8 cellular contexts compared by ENCODE assay signal in genomic region chr1:45490121-45490622, GRCh38. TPM values are rescaled to one million over a fixed set of nuclear protein-coding genes. Genes with fewer than 3 reads are reported as not detected.
A peak's percentile ranks its signal among the peaks of the same experiment; 100 is the strongest.
DNase-seq lines count a peak whose midpoint lies in the region; ATAC-seq and TF ChIP-seq lines count a peak whose summit lies in the region.

No MANE protein-coding gene starts in this region.

- H3K9ac ChIP-seq in PC-3 (ENCODE audit: low read length) (peak overlapping the region; percentile 37), trophoblast cell (ENCODE audit: low read length) (peak overlapping the region; percentile 72)

- no peak overlapping the region for H3K18ac ChIP-seq in trophoblast cell (ENCODE audit: low read length)

- BruUV-seq in PC-3 (replicated peaks; lab: Mats Ljungman, UMichigan) (no TSS peak), Calu3 (replicated peaks; lab: Mats Ljungman, UMichigan) (no TSS peak)

- H3K4me2 ChIP-seq in PC-3 (ENCODE audit: low read length), result peak overlapping the region; percentile 97
- peak overlapping the region; percentile 97 for H3K4me2 ChIP-seq in trophoblast cell (ENCODE audit: low read length)

- H3K79me1 ChIP-seq in trophoblast cell (ENCODE audit: low read length), result peaks cover 4% of the 10 kb centered on the region

- H2BK120ac ChIP-seq in trophoblast cell (ENCODE audit: insufficient read depth, low read length, poor library complexity), result no peak overlapping the region

- H4K8ac ChIP-seq in trophoblast cell (ENCODE audit: low read depth, low read length), result no peak overlapping the region

- H3K9me3 Mint-ChIP-seq in Calu3 (ENCODE audit: low read depth, unreplicated experiment), result no peaks in the 10 kb centered on the region

- peak overlapping the region; percentile 24 for H3K14ac ChIP-seq in trophoblast cell (ENCODE audit: low read length)

- no peaks in the 10 kb centered on the region for H3K4me1 Mint-ChIP-seq in Calu3 (ENCODE audit: low read depth, unreplicated experiment)

- no peak for TF ChIP-seq CTCF in PC-3 (conservative IDR thresholded peaks at IDR 0.05; ENCODE audit: low read depth, low read length)
- TF ChIP-seq CTCF in fibroblast of pulmonary artery (IDR thresholded peaks at IDR 0.05; ENCODE audit: low read length, missing control alignments), result no peak
- TF ChIP-seq CTCF in Calu3 (IDR thresholded peaks at IDR 0.05; ENCODE audit: unreplicated experiment), result no peak
- no peak for TF ChIP-seq CTCF in GM10248 (IDR thresholded peaks at IDR 0.05; ENCODE audit: control extremely low read depth, extremely low read depth, low read depth, missing control alignments)

- no peak overlapping the region for H2BK5ac ChIP-seq in trophoblast cell (ENCODE audit: low read depth, low read length, poor library complexity)

- H3K36me3 Mint-ChIP-seq in Calu3 (ENCODE audit: insufficient read depth, unreplicated experiment), result no peaks in the 10 kb centered on the region

- no peaks in the 10 kb centered on the region for H3K36me3 ChIP-seq in PC-3 (ENCODE audit: low read depth, low read length)
- H3K36me3 ChIP-seq in trophoblast cell (ENCODE audit: control insufficient read depth in 1 of 2, insufficient read depth in 2 of 2, low read length in 2 of 2), result no peaks in the 10 kb centered on the region

- no peaks in the 10 kb centered on the region for H3F3A ChIP-seq in PC-3 (ENCODE audit: low read length, unreplicated experiment)

- H2BK12ac ChIP-seq in trophoblast cell (ENCODE audit: low read length), result no peak overlapping the region

- peak; percentile 36 for DNase-seq in EL
- peak; percentile 28 for DNase-seq in PC-3
- peak; percentile 27 for DNase-seq in fibroblast of pulmonary artery (ENCODE audit: low read depth)
- peak; percentile 72 to 96 for DNase-seq in trophoblast cell
- no peak for DNase-seq in Calu3
- no peak for DNase-seq in NCI-H510A (lab: John Stamatoyannopoulos, UW)
- DNase-seq in GM10248 (ENCODE audit: extremely low spot score), result no peak
- no peak for DNase-seq in stimulated activated CD4-positive, alpha-beta T cell treated with anti-CD3 and anti-CD28 coated beads, Interleukin-2, amount 100 ng/mL, for 48 hours

- H3K27me3 Mint-ChIP-seq in Calu3 (ENCODE audit: unreplicated experiment), result no peaks in the 10 kb centered on the region

- H3K9me3 ChIP-seq in PC-3 (ENCODE audit: low read length) (no peaks in the 10 kb centered on the region), trophoblast cell (ENCODE audit: insufficient read depth, low read depth, low read length) (no peaks in the 10 kb centered on the region)

- H2AK5ac ChIP-seq in trophoblast cell (ENCODE audit: low read length), result no peak overlapping the region

- H3K4me3 ChIP-seq in PC-3 (ENCODE audit: low read length), result peak overlapping the region; percentile 80
- peak overlapping the region; percentile 86 for H3K4me3 ChIP-seq in fibroblast of pulmonary artery (replicated peaks; ENCODE audit: low read depth, low read length)
- peak overlapping the region; percentile 87 for H3K4me3 ChIP-seq in trophoblast cell (ENCODE audit: low read depth, low read length)

- H4K12ac ChIP-seq in trophoblast cell (ENCODE audit: low read depth, low read length), result no peak overlapping the region

- H3K4ac ChIP-seq in trophoblast cell (ENCODE audit: low read depth, low read length), result no peak overlapping the region

- no peak overlapping the region for H3K27ac ChIP-seq in PC-3 (ENCODE audit: low read length)
- H3K27ac ChIP-seq in trophoblast cell (ENCODE audit: low read depth, low read length), result no peak overlapping the region

- H3K79me2 ChIP-seq in PC-3 (ENCODE audit: low read length) (no peaks in the 10 kb centered on the region), trophoblast cell (ENCODE audit: control insufficient read depth, insufficient read depth, low read length, poor library complexity) (peaks cover 4% of the 10 kb centered on the region)

- H3K4me3 Mint-ChIP-seq in Calu3 (ENCODE audit: low read depth, unreplicated experiment), result no peak overlapping the region

- CTCF ChIA-PET in PC-3 (lab: Charles Lee) (interaction anchor here (0.6 kb wide), 1 partner anchor 110 kb away, joined by 3 read pairs; no protein-coding TSS in a partner anchor), Calu3 (lab: Charles Lee) (interaction anchor here (1.1 to 1.7 kb wide), 3 partner anchors 29 to 477 kb away, joined by 3 to 9 read pairs (median 3); partner anchors contain the start of genes AKR1A1 and UROD), GM10248 (lab: Yijun Ruan, JAX) (interaction anchor here (1.2 to 10.8 kb wide), 9 partner anchors 11 to 475 kb away, joined by 3 to 389 read pairs (median 7); partner anchors contain the start of genes CCDC163, HECTD3, MMACHC and UROD)

- H3K27me3 ChIP-seq in PC-3 (ENCODE audit: low read length) (no peaks in the 10 kb centered on the region), trophoblast cell (ENCODE audit: insufficient read depth, low read length) (no peaks in the 10 kb centered on the region)

- H4K91ac ChIP-seq in trophoblast cell (ENCODE audit: low read depth, low read length), result no peak overlapping the region

- no peaks in the 10 kb centered on the region for H4K20me1 ChIP-seq in PC-3 (ENCODE audit: low read length)

- peak; percentile 1 for ATAC-seq in PC-3

- H3K4me1 ChIP-seq in PC-3 (ENCODE audit: insufficient read depth, low read length) (peaks cover 11% of the 10 kb centered on the region), trophoblast cell (ENCODE audit: control insufficient read depth in 1 of 2, insufficient read depth in 2 of 2, low read length in 2 of 2) (no peaks in the 10 kb centered on the region)

- no peak overlapping the region for H3K27ac Mint-ChIP-seq in Calu3 (ENCODE audit: unreplicated experiment)

- H3K23ac ChIP-seq in trophoblast cell (ENCODE audit: low read length), result no peak overlapping the region

- H2AFZ ChIP-seq in PC-3 (ENCODE audit: low read length), result peak overlapping the region; percentile 83
- peak overlapping the region; percentile 61 for H2AFZ ChIP-seq in trophoblast cell (ENCODE audit: insufficient read depth, low read length, poor library complexity)

- no CpG with 5 or more reads among the region's 17 CpGs for WGBS in trophoblast cell (ENCODE audit: extremely low coverage, insufficient coverage, insufficient read length)

- POLR2A ChIA-PET in PC-3 (lab: Charles Lee; ENCODE audit: unreplicated experiment) (interaction anchor here (0.5 to 1.7 kb wide), 3 partner anchors 123 to 671 kb away, joined by 4 to 17 read pairs (median 6); no protein-coding TSS in a partner anchor), GM10248 (lab: Yijun Ruan, JAX) (interaction anchor here (0.8 to 3.7 kb wide), 4 partner anchors 30 to 671 kb away, joined by 3 to 26 read pairs (median 9); partner anchors contain the start of genes MUTYH, NASP, PRDX1 and TOE1)

- no peaks in the 10 kb centered on the region for H3K9me2 ChIP-seq in PC-3 (replicated peaks; ENCODE audit: low read length)

- intact Hi-C loops in PC-3 (cut with micrococcal nuclease), result loop anchor here (2.0 to 5.0 kb wide), 2 partner anchors 148 to 187 kb away; partner anchors contain the start of genes MUTYH and TOE1
- intact Hi-C loops in Calu3 (cut with micrococcal nuclease; ENCODE audit: unreplicated experiment), result loop anchor here (5.0 kb wide), 1 partner anchor 478 kb away; the partner anchor contains the start of genes HECTD3 and UROD

RNA-seq across cellular contexts. Expression of gene TESK2, which starts 0.8 kb away (rescaled TPM):
- total RNA-seq in PC-3 (2014; rRNA removed) (6.0 and 6.5 TPM in 2 replicates), Calu3 (2022) (1.8 and 2.3 TPM in 2 replicates)
- 5.2 and 5.5 TPM in 2 replicates for polyA plus RNA-seq in trophoblast cell (2013)

RNA-seq across cellular contexts. Expression of gene CCDC163, which starts 9.7 kb away (rescaled TPM):
- total RNA-seq in PC-3 (2014; rRNA removed) (3.9 and 5.7 TPM in 2 replicates), Calu3 (2022) (4.9 and 6.0 TPM in 2 replicates)
- 3.0 TPM in 2 replicates for polyA plus RNA-seq in trophoblast cell (2013)

RNA-seq across cellular contexts. Expression of gene MMACHC, which starts 9.9 kb away (rescaled TPM):
- total RNA-seq in PC-3 (2014; rRNA removed), result 6.6 and 9.2 TPM in 2 replicates
- 5.5 and 5.7 TPM in 2 replicates for polyA plus RNA-seq in trophoblast cell (2013)
- total RNA-seq in Calu3 (2022), result 13.6 and 15.5 TPM in 2 replicates

RNA-seq across cellular contexts. Expression of gene PRDX1, which starts 31.5 kb away (rescaled TPM):
- 749 and 967 TPM in 2 replicates for total RNA-seq in PC-3 (2014; rRNA removed)
- polyA plus RNA-seq in trophoblast cell (2013), result 683 and 706 TPM in 2 replicates
- total RNA-seq in Calu3 (2022), result 686 and 744 TPM in 2 replicates

Comparison
In these comparisons a context has a peak if more than half of its experiments do, and no peak if none do; other contexts are left out.
1. DNase-seq: peak in EL (single experiment), PC-3 (single experiment), fibroblast of pulmonary artery (single experiment) and trophoblast cell (2 of 2); none in Calu3 (single experiment), NCI-H510A (single experiment), GM10248 (single experiment) and stimulated activated CD4-positive, alpha-beta T cell treated with anti-CD3 and anti-CD28 coated beads, Interleukin-2, amount 100 ng/mL, for 48 hours (0 of 2).
2. Peak in every context shown above with its lines, with median percentiles within 50 percentile points of each other: H3K4me3 ChIP-seq.